In the genomic region with DNA sequence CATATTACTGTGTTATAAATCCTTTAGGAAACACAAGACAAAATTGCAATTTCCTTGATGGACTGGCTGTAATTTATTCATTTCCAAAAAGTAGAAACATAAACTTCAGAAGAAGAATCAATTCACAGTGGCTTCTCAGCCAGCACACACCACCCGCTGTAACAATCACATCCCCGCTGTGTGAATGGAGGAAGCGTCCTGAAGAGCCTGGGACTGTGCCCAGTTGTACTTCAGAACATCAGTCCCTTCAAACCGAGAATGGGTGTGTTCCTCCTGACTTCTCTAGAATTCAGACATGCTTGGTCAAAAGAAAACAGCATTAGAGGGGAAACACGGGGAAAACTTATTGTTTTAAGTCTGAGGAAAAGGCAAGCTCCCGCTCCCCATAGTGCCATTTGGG, we compare ENCODE assay signal across 22 cellular contexts. TPM values are rescaled to one million over a fixed set of nuclear protein-coding genes. Genes with fewer than 3 reads are reported as not detected.
DNase-seq lines count a peak whose midpoint lies in the region; ATAC-seq and TF ChIP-seq lines count a peak whose summit lies in the region.
"Had no signal": no experiment of that assay in that cellular context is flagged by ENCODE, and none has a peak within 500 bp of the region (broad histone marks: within the 10 kb centered on the region; RNA-seq: fewer than 3 reads in every experiment).

No MANE protein-coding gene starts in this region.

- peaks cover 0 to 3% of the 10 kb centered on the region in 2 donors for H3K27me3 Mint-ChIP-seq in natural killer cell treated with Interleukin-12 subunit alpha and Interleukin-12 subunit beta and Interleukin-15 and Interleukin-18, amount 100 ng/mL, for 72 hours
- H3K27me3 Mint-ChIP-seq in natural killer cell (ENCODE audit: low read depth in 2 of 2), result peaks cover 7 to 10% of the 10 kb centered on the region in 2 donors
- H3K27me3 Mint-ChIP-seq in activated naive CD8-positive, alpha-beta T cell treated with anti-CD3 and anti-CD28 coated beads for 36 hours, result no peaks in the 10 kb centered on the region
- H3K27me3 Mint-ChIP-seq: activated naive CD8-positive, alpha-beta T cell treated with anti-CD3 and anti-CD28 coated beads, Interleukin-2, amount 10 ng/mL, durations not matched to agents 7 days and 5 days had no signal

- no peak for TF ChIP-seq CTCF in natural killer cell (IDR thresholded peaks at IDR 0.05)
- no peak for TF ChIP-seq CTCF in foreskin fibroblast (IDR thresholded peaks at IDR 0.05; ENCODE audit: low read depth, low read length)

- no peak overlapping the region for H3K4me3 ChIP-seq in foreskin fibroblast (ENCODE audit: low read depth in 1 of 2, low read length in 2 of 2)
- H3K4me3 ChIP-seq: lung had no signal

- ATAC-seq in natural killer cell treated with Interleukin-12 subunit alpha and Interleukin-12 subunit beta and Interleukin-15 and Interleukin-18, amount 100 ng/mL, for 72 hours, result no peak
- ATAC-seq in natural killer cell (no peak), HG02610 (IDR thresholded peaks at IDR 0.05; ENCODE audit: unreplicated experiment) (peak; percentile 35)

- peaks cover 46 to 50% of the 10 kb centered on the region in 2 donors for H3K4me1 Mint-ChIP-seq in natural killer cell treated with Interleukin-12 subunit alpha and Interleukin-12 subunit beta and Interleukin-15 and Interleukin-18, amount 100 ng/mL, for 72 hours (ENCODE audit: low read depth in 2 of 2)
- H3K4me1 Mint-ChIP-seq in natural killer cell, result peaks cover 11 to 12% of the 10 kb centered on the region in 2 donors
- peaks cover 43% of the 10 kb centered on the region for H3K4me1 Mint-ChIP-seq in activated naive CD8-positive, alpha-beta T cell treated with anti-CD3 and anti-CD28 coated beads for 36 hours
- H3K4me1 Mint-ChIP-seq: brain had no signal

- intact Hi-C loops in natural killer cell (cut with micrococcal nuclease), result no loop called here

- H3K36me3 Mint-ChIP-seq in natural killer cell treated with Interleukin-12 subunit alpha and Interleukin-12 subunit beta and Interleukin-15 and Interleukin-18, amount 100 ng/mL, for 72 hours, result peaks cover 28% of the 10 kb centered on the region
- peaks cover 26% of the 10 kb centered on the region for H3K36me3 Mint-ChIP-seq in natural killer cell
- H3K36me3 Mint-ChIP-seq in activated naive CD8-positive, alpha-beta T cell treated with anti-CD3 and anti-CD28 coated beads for 36 hours, result peaks cover 32% of the 10 kb centered on the region
- H3K36me3 Mint-ChIP-seq: brain had no signal

- peaks cover 7% of the 10 kb centered on the region for H3K9me3 Mint-ChIP-seq in natural killer cell treated with Interleukin-12 subunit alpha and Interleukin-12 subunit beta and Interleukin-15 and Interleukin-18, amount 100 ng/mL, for 72 hours
- H3K9me3 Mint-ChIP-seq in natural killer cell, result peaks cover 0 to 2% of the 10 kb centered on the region in 2 donors
- H3K9me3 Mint-ChIP-seq in activated naive CD8-positive, alpha-beta T cell treated with anti-CD3 and anti-CD28 coated beads for 36 hours, result peaks cover 14% of the 10 kb centered on the region

- H3K4me3 Mint-ChIP-seq in natural killer cell treated with Interleukin-12 subunit alpha and Interleukin-12 subunit beta and Interleukin-15 and Interleukin-18, amount 100 ng/mL, for 72 hours, result peak overlapping the region; percentile 4
- no peak overlapping the region for H3K4me3 Mint-ChIP-seq in natural killer cell
- no peak overlapping the region for H3K4me3 Mint-ChIP-seq in activated naive CD8-positive, alpha-beta T cell treated with anti-CD3 and anti-CD28 coated beads for 36 hours
- H3K4me3 Mint-ChIP-seq: activated naive CD8-positive, alpha-beta T cell treated with anti-CD3 and anti-CD28 coated beads, Interleukin-2, amount 10 ng/mL, durations not matched to agents 7 days and 5 days; brain had no signal

- DNase-seq in natural killer cell treated with Interleukin-12 subunit alpha and Interleukin-12 subunit beta and Interleukin-15 and Interleukin-18, amount 100 ng/mL, for 72 hours (ENCODE audit: low spot score), result no peak
- DNase-seq in natural killer cell (no peak), MV-4-11 (lab: John Stamatoyannopoulos, UW) (no peak), foreskin fibroblast (no peak), DMS79 treated with DMSO at 0.1 percent for 48 hours (lab: John Stamatoyannopoulos, UW) (no peak)
- no peak for DNase-seq in activated naive CD8-positive, alpha-beta T cell treated with anti-CD3 and anti-CD28 coated beads for 36 hours
- DNase-seq in stimulated activated CD4-positive, alpha-beta T cell treated with anti-CD3 and anti-CD28 coated beads, Interleukin-4, amount 100 ng/mL, for 24 hours, result no peak
- DNase-seq: activated CD4-positive, CD25-positive, alpha-beta regulatory T cell; activated naive CD8-positive, alpha-beta T cell treated with anti-CD3 and anti-CD28 coated beads, Interleukin-2, amount 10 ng/mL, durations not matched to agents 7 days and 5 days; hypothalamus; islet precursor cell; NCI-H1417 treated with DMSO at 0.1 percent for 48 hours; NCI-H526; occipital lobe; retina; SHP77; stimulated activated CD8-positive, alpha-beta memory T cell treated with anti-CD3 and anti-CD28 coated beads, Interleukin-4, amount 100 ng/mL, for 48 hours had no signal

- H3K27ac Mint-ChIP-seq in natural killer cell treated with Interleukin-12 subunit alpha and Interleukin-12 subunit beta and Interleukin-15 and Interleukin-18, amount 100 ng/mL, for 72 hours, result peak overlapping the region; percentile 92 to 97
- no peak overlapping the region for H3K27ac Mint-ChIP-seq in natural killer cell
- peak overlapping the region; percentile 57 for H3K27ac Mint-ChIP-seq in activated naive CD8-positive, alpha-beta T cell treated with anti-CD3 and anti-CD28 coated beads for 36 hours
- H3K27ac Mint-ChIP-seq: brain had no signal

RNA-seq across cellular contexts. Expression of a gene that starts 28.8 kb away (rescaled TPM):
- total RNA-seq in natural killer cell treated with Interleukin-12 subunit alpha and Interleukin-12 subunit beta and Interleukin-15 and Interleukin-18, amount 100 ng/mL, for 72 hours, result 10 to 100 TPM in 1 of 2 donors, 1 to 10 TPM in 1; 3.8 to 13.4 TPM
- 10 to 100 TPM; 11.1 to 56.7 (median 12.9) TPM for total RNA-seq in natural killer cell
- 10 to 100 TPM; 13.5 to 13.7 TPM for total RNA-seq in activated naive CD8-positive, alpha-beta T cell treated with anti-CD3 and anti-CD28 coated beads for 36 hours
- total RNA-seq: fibroblast of villous mesenchyme had no signal

RNA-seq across cellular contexts. Expression of a gene that starts 38.8 kb away (rescaled TPM):
- 10 to 100 TPM; 52.1 to 86.2 TPM for total RNA-seq in natural killer cell treated with Interleukin-12 subunit alpha and Interleukin-12 subunit beta and Interleukin-15 and Interleukin-18, amount 100 ng/mL, for 72 hours
- total RNA-seq in natural killer cell, result 1 to 10 TPM; 1.1 to 3.5 (median 2.1) TPM
- 10 to 100 TPM; 39.8 to 41.6 TPM for total RNA-seq in activated naive CD8-positive, alpha-beta T cell treated with anti-CD3 and anti-CD28 coated beads for 36 hours
- total RNA-seq: fibroblast of villous mesenchyme, occipital lobe, temporal lobe had no signal

Comparison
In these comparisons a context has a peak if more than half of its experiments do, and no peak if none do; other contexts are left out.
1. H3K27ac Mint-ChIP-seq: peak in natural killer cell treated with Interleukin-12 subunit alpha and Interleukin-12 subunit beta and Interleukin-15 and Interleukin-18, amount 100 ng/mL, for 72 hours (2 of 2) and activated naive CD8-positive, alpha-beta T cell treated with anti-CD3 and anti-CD28 coated beads for 36 hours (single experiment); none in natural killer cell (0 of 2).
2. RNA of a gene that starts 38.8 kb away (total RNA-seq): 52.1 to 86.2 TPM in natural killer cell treated with Interleukin-12 subunit alpha and Interleukin-12 subunit beta and Interleukin-15 and Interleukin-18, amount 100 ng/mL, for 72 hours and 39.8 to 41.6 TPM in activated naive CD8-positive, alpha-beta T cell treated with anti-CD3 and anti-CD28 coated beads for 36 hours; 1.1 to 3.5 TPM in natural killer cell; every median in the first group is over 4 times any median in the second.